In the genomic region with DNA sequence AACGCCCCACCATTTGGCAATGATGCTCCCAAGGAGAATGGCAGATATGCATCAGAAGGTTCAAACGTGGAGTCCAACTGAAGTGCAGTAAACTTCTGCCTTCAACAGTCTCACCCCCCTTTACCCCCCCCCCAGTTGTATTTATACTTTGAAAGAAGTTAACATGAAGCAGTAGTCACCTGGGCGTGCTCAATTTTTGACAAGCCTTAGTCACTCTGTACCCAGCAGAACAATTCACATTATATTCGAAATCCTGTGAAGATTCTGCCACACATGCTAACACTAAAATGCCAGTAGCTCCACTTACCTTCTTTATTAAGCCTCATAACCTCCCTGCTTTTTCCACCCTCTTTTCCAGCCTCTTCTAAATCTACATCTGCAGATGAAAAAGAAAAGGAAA, we compare ENCODE assay signal across 9 cellular contexts. TPM values are rescaled to one million over a fixed set of nuclear protein-coding genes. Genes with fewer than 3 reads are reported as not detected.
DNase-seq lines count a peak whose midpoint lies in the region; ATAC-seq, FAIRE-seq and TF ChIP-seq lines count a peak whose summit lies in the region.
"Had no signal": no experiment of that assay in that cellular context is flagged by ENCODE, and none has a peak within 500 bp of the region (broad histone marks: within the 10 kb centered on the region; RNA-seq: fewer than 3 reads in every experiment).

No MANE protein-coding gene starts in this region.

- H3K4me3 ChIP-seq in NB4 (ENCODE audit: low read depth, low read length), result peak overlapping the region; percentile 73
- H3K4me3 ChIP-seq in duodenal mucosa (ENCODE audit: low read depth in 1 of 2, low read length in 2 of 2), result peak overlapping the region; percentile 91 to 97

- peaks cover 40% of the 10 kb centered on the region in 2 donors for H3K4me1 Mint-ChIP-seq in natural killer cell treated with Interleukin-12 subunit alpha and Interleukin-12 subunit beta and Interleukin-15 and Interleukin-18, amount 100 ng/mL, for 72 hours (ENCODE audit: low read depth in 2 of 2)

- no peaks in the 10 kb centered on the region for H3K36me3 Mint-ChIP-seq in natural killer cell treated with Interleukin-12 subunit alpha and Interleukin-12 subunit beta and Interleukin-15 and Interleukin-18, amount 100 ng/mL, for 72 hours

- no peak for TF ChIP-seq POLR2A in NB4 (IDR thresholded peaks at IDR 0.05; ENCODE audit: extremely low read depth, insufficient read length)

- H3K27ac ChIP-seq in duodenal mucosa (ENCODE audit: low read depth, low read length), result no peak overlapping the region

- no peak for TF ChIP-seq CTCF in NB4 (IDR thresholded peaks at IDR 0.05; ENCODE audit: low read depth, low read length)

- H3K4me1 ChIP-seq in duodenal mucosa (ENCODE audit: control insufficient read depth in 1 of 2, insufficient read depth in 2 of 2, low read length in 2 of 2), result peaks cover 24 to 28% of the 10 kb centered on the region in 2 donors

- no peaks in the 10 kb centered on the region for H3K9me3 Mint-ChIP-seq in natural killer cell treated with Interleukin-12 subunit alpha and Interleukin-12 subunit beta and Interleukin-15 and Interleukin-18, amount 100 ng/mL, for 72 hours

- no peaks in the 10 kb centered on the region for H3K9me3 ChIP-seq in duodenal mucosa (ENCODE audit: control insufficient read depth in 1 of 2, low read length in 2 of 2)

- no peaks in the 10 kb centered on the region for H3K27me3 ChIP-seq in duodenal mucosa (ENCODE audit: control insufficient read depth in 1 of 2, insufficient read depth in 2 of 2, low read length in 2 of 2)

- intact Hi-C loops in posterior vena cava (cut with DNase I), result loop anchor here in 1 of 2 donors (10.0 kb wide), 1 partner anchor 91 kb away; no protein-coding TSS in a partner anchor

- ATAC-seq in natural killer cell treated with Interleukin-12 subunit alpha and Interleukin-12 subunit beta and Interleukin-15 and Interleukin-18, amount 100 ng/mL, for 72 hours, result no peak

- peak overlapping the region; percentile 89 to 97 for H3K9ac ChIP-seq in duodenal mucosa (ENCODE audit: low read depth in 1 of 2, low read length in 2 of 2)

- peaks cover 0 to 10% of the 10 kb centered on the region in 2 donors for H3K36me3 ChIP-seq in duodenal mucosa (ENCODE audit: control insufficient read depth in 1 of 2, insufficient read depth in 2 of 2, low read length in 2 of 2)

- no peak for FAIRE-seq in HTR-8/SVneo (lab: Jason Lieb, UNC)

- H3K27me3 Mint-ChIP-seq in natural killer cell treated with Interleukin-12 subunit alpha and Interleukin-12 subunit beta and Interleukin-15 and Interleukin-18, amount 100 ng/mL, for 72 hours, result peaks cover 0 to 5% of the 10 kb centered on the region in 2 donors

- H3K4me3 Mint-ChIP-seq in natural killer cell treated with Interleukin-12 subunit alpha and Interleukin-12 subunit beta and Interleukin-15 and Interleukin-18, amount 100 ng/mL, for 72 hours, result peak overlapping the region; percentile 88

- DNase-seq in AG20443 (ENCODE audit: low spot score) (peak; percentile 14), NB4 (ENCODE audit: low read depth) (no peak), NCI-H2029 (lab: John Stamatoyannopoulos, UW) (no peak), HTR-8/SVneo (ENCODE audit: insufficient read length, low spot score) (no peak), posterior vena cava (ENCODE audit: low spot score) (no peak), HCEC 1CT (no peak)
- no peak for DNase-seq in natural killer cell treated with Interleukin-12 subunit alpha and Interleukin-12 subunit beta and Interleukin-15 and Interleukin-18, amount 100 ng/mL, for 72 hours (ENCODE audit: low spot score)
- DNase-seq: NCI-H446 had no signal

- H3K27ac Mint-ChIP-seq in natural killer cell treated with Interleukin-12 subunit alpha and Interleukin-12 subunit beta and Interleukin-15 and Interleukin-18, amount 100 ng/mL, for 72 hours, result peak overlapping the region; percentile 54 to 92

RNA-seq across cellular contexts. Expression of gene ATXN7L1, which starts 0.9 kb away (rescaled TPM):
- total RNA-seq in natural killer cell treated with Interleukin-12 subunit alpha and Interleukin-12 subunit beta and Interleukin-15 and Interleukin-18, amount 100 ng/mL, for 72 hours, result 1 to 10 TPM; 3.6 to 5.4 TPM
- total RNA-seq in posterior vena cava, result 1 to 10 TPM; 9.5 to 9.7 TPM
